Comparison of ENCODE assay signal across 18 cellular contexts in the genomic region with DNA sequence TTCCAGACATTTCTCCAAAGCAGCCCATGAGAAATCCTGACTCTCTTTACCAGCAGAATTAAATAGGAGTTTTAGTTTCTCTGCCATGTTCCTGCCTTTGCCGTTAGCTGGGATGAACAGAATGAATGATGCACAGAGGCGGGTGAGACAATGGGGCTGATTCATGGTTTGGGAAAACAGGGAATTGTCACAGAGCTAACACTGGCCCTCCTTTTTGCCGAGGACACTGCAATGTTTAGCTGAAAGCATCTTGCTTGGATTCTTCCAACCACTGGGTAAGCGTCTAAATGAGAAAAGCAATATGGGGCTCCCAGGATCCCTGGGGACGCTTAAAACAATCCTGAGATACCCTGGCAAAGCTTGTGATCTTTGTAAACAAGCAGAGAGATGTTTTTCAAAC. TPM values are rescaled to one million over a fixed set of nuclear protein-coding genes. Genes with fewer than 3 reads are reported as not detected.
A peak's percentile ranks its signal among the peaks of the same experiment; 100 is the strongest.
DNase-seq lines count a peak whose midpoint lies in the region; ATAC-seq and TF ChIP-seq lines count a peak whose summit lies in the region.
"Had no signal": no experiment of that assay in that cellular context is flagged by ENCODE, and none has a peak within 500 bp of the region (broad histone marks: within the 10 kb centered on the region; RNA-seq: fewer than 3 reads in every experiment).

No MANE protein-coding gene starts in this region.

- H3K27me3 ChIP-seq in H9 (ENCODE audit: insufficient read depth, low read length) (no peaks in the 10 kb centered on the region), iPS-18a (ENCODE audit: control insufficient read depth, insufficient read depth, low read length) (no peaks in the 10 kb centered on the region), osteoblast (ENCODE audit: insufficient read depth, low read length) (peaks cover 10% of the 10 kb centered on the region), aorta (ENCODE audit: control insufficient read depth in 1 of 2, insufficient read depth in 2 of 2, low read length in 1 of 2) (no peaks in the 10 kb centered on the region)
- H3K27me3 ChIP-seq: pancreas had no signal

- H4K8ac ChIP-seq in H9 (replicated peaks; ENCODE audit: insufficient read length, low read depth, low read length), result no peak overlapping the region

- H3K79me2 ChIP-seq in H9 (ENCODE audit: insufficient read depth, low read length), result no peaks in the 10 kb centered on the region
- H3K79me2 ChIP-seq in osteoblast (ENCODE audit: insufficient read depth, low read length), result no peaks in the 10 kb centered on the region

- no peak overlapping the region for H2BK15ac ChIP-seq in H9 (ENCODE audit: low read depth, low read length)

- H3K9me3 ChIP-seq in H9 (ENCODE audit: control insufficient read depth, low read depth, low read length) (no peaks in the 10 kb centered on the region), iPS-18a (ENCODE audit: control insufficient read depth, low read depth, low read length) (no peaks in the 10 kb centered on the region), osteoblast (ENCODE audit: low read depth, low read length) (no peaks in the 10 kb centered on the region), aorta (ENCODE audit: control insufficient read depth, low read length) (no peaks in the 10 kb centered on the region)
- H3K9me3 ChIP-seq: mucosa of descending colon, pancreas had no signal

- H3K4me3 ChIP-seq in iPS-18a (ENCODE audit: low read length), result peak overlapping the region; percentile 9
- no peak overlapping the region for H3K4me3 ChIP-seq in osteoblast (ENCODE audit: insufficient read depth, low read length)
- no peak overlapping the region for H3K4me3 ChIP-seq in aorta (ENCODE audit: low read length in 2 of 2)
- H3K4me3 ChIP-seq: coronary artery, mucosa of descending colon, pancreas, skin epidermis had no signal

- H3K4me1 ChIP-seq in H9 (ENCODE audit: insufficient read depth, low read length) (no peaks in the 10 kb centered on the region), iPS-18a (ENCODE audit: control insufficient read depth, low read depth, low read length) (peaks cover 13% of the 10 kb centered on the region), osteoblast (ENCODE audit: insufficient read depth, low read length) (no peaks in the 10 kb centered on the region), aorta (ENCODE audit: control insufficient read depth in 1 of 2, insufficient read depth in 2 of 2, low read length in 2 of 2) (no peaks in the 10 kb centered on the region)
- H3K4me1 ChIP-seq: pancreas had no signal

- no peaks in the 10 kb centered on the region for H3K36me3 Mint-ChIP-seq in H9 (ENCODE audit: insufficient read depth in 1 of 3, low read depth in 3 of 3)

- no peaks in the 10 kb centered on the region for H3K79me1 ChIP-seq in H9 (ENCODE audit: insufficient read depth, low read depth, low read length, poor library complexity, severe bottlenecking)

- H2BK20ac ChIP-seq in H9 (ENCODE audit: low read depth, low read length, poor library complexity, severe bottlenecking), result no peak overlapping the region

- no peak overlapping the region for H3K4me2 ChIP-seq in H9 (ENCODE audit: insufficient read depth, insufficient read length, low read length)
- no peak overlapping the region for H3K4me2 ChIP-seq in osteoblast (ENCODE audit: insufficient read depth, low read length)

- no peaks in the 10 kb centered on the region; a peak in 1 of 5 replicates for H3K9me3 Mint-ChIP-seq in H9
- H3K9me3 Mint-ChIP-seq: activated CD4-positive, alpha-beta T cell treated with anti-CD3 and anti-CD28 coated beads, Interleukin-2, amount 10 ng/mL, durations not matched to agents 7 days and 5 days had no signal

- no peak overlapping the region for H2BK5ac ChIP-seq in H9 (ENCODE audit: insufficient read length, low read length)

- H3K4me3 Mint-ChIP-seq in H9, result no peak overlapping the region
- H3K4me3 Mint-ChIP-seq: activated CD4-positive, alpha-beta T cell treated with anti-CD3 and anti-CD28 coated beads, Interleukin-2, amount 10 ng/mL, durations not matched to agents 7 days and 5 days had no signal

- H3K14ac ChIP-seq in H9 (ENCODE audit: insufficient read depth, low read length), result no peak overlapping the region

- DNase-seq in H9 (no peak), amygdala (lab: John Stamatoyannopoulos, UW) (peak in 51 of 56 donors; percentile 4 to 87 (median 49)), osteoblast (ENCODE audit: insufficient read length, low spot score, missing footprints) (no peak), GM03348 (ENCODE audit: low spot score) (no peak), NCI-H748 (lab: John Stamatoyannopoulos, UW; ENCODE audit: unreplicated experiment) (no peak), aorta (no peak)
- DNase-seq: activated CD4-positive, alpha-beta T cell treated with anti-CD3 and anti-CD28 coated beads, Interleukin-2, amount 10 ng/mL, durations not matched to agents 7 days and 5 days; activated naive CD4-positive, alpha-beta T cell; kidney; mucosa of descending colon; NCI-H2029; pancreas; stimulated activated CD4-positive, alpha-beta T cell treated with anti-CD3 and anti-CD28 coated beads, Interleukin-4, amount 100 ng/mL, for 4 hours; stimulated activated CD8-positive, alpha-beta memory T cell treated with anti-CD3 and anti-CD28 coated beads, Interleukin-4, amount 100 ng/mL, for 48 hours had no signal

- H3K4ac ChIP-seq in H9 (ENCODE audit: low read depth, low read length), result no peak overlapping the region

- H2AFZ ChIP-seq in H9 (ENCODE audit: low read length) (no peak overlapping the region), osteoblast (ENCODE audit: low read length) (peak overlapping the region; percentile 56)

- no peak for TF ChIP-seq CTCF in H9 (conservative IDR thresholded peaks at IDR 0.05)
- no peak for TF ChIP-seq CTCF in osteoblast (IDR thresholded peaks at IDR 0.05; ENCODE audit: extremely low read depth, low read depth, low read length)

- H3K23ac ChIP-seq in H9 (ENCODE audit: insufficient read length, low read depth, low read length), result no peak overlapping the region

- no peak overlapping the region for H3K56ac ChIP-seq in H9 (ENCODE audit: insufficient read length, low read depth, low read length)

- H2BK12ac ChIP-seq in H9 (ENCODE audit: insufficient read length, low read depth, low read length), result no peak overlapping the region

- no peak overlapping the region for H3K27ac ChIP-seq in H9 (ENCODE audit: insufficient read length, low read depth, low read length)
- no peak overlapping the region for H3K27ac ChIP-seq in iPS-18a (ENCODE audit: low read length)
- H3K27ac ChIP-seq in osteoblast (ENCODE audit: low read depth, low read length), result no peak overlapping the region
- no peak overlapping the region for H3K27ac ChIP-seq in aorta (ENCODE audit: low read depth in 1 of 2, low read length in 2 of 2)
- H3K27ac ChIP-seq: coronary artery, pancreas, skin epidermis had no signal

- H3K4me1 Mint-ChIP-seq in H9, result peaks cover 11 to 12% of the 10 kb centered on the region in 2 experiments
- H3K4me1 Mint-ChIP-seq: activated CD4-positive, alpha-beta T cell treated with anti-CD3 and anti-CD28 coated beads, Interleukin-2, amount 10 ng/mL, durations not matched to agents 7 days and 5 days had no signal

- no peaks in the 10 kb centered on the region for H3K23me2 ChIP-seq in H9 (ENCODE audit: insufficient read length, low read depth, low read length, poor library complexity, severe bottlenecking)

- H3K18ac ChIP-seq in H9 (ENCODE audit: insufficient read length, low read depth, low read length), result no peak overlapping the region

- H4K5ac ChIP-seq in H9 (ENCODE audit: insufficient read length, low read depth, low read length), result no peak overlapping the region

- H3K27ac Mint-ChIP-seq in H9, result peak overlapping the region; percentile 24 to 92 (median 80); a peak in 4 of 7 replicates
- H3K27ac Mint-ChIP-seq: activated CD4-positive, alpha-beta T cell treated with anti-CD3 and anti-CD28 coated beads, Interleukin-2, amount 10 ng/mL, durations not matched to agents 7 days and 5 days had no signal

- no peaks in the 10 kb centered on the region for H3K36me3 ChIP-seq in iPS-18a (ENCODE audit: control insufficient read depth, low read depth, low read length)
- H3K36me3 ChIP-seq in osteoblast (ENCODE audit: insufficient read depth, low read length), result no peaks in the 10 kb centered on the region
- H3K36me3 ChIP-seq in aorta (ENCODE audit: control insufficient read depth in 1 of 2, insufficient read depth in 2 of 2, low read length in 1 of 2), result no peaks in the 10 kb centered on the region
- H3K36me3 ChIP-seq: pancreas had no signal

- H2AK5ac ChIP-seq in H9 (ENCODE audit: insufficient read length, low read length), result no peak overlapping the region

- H3K27me3 Mint-ChIP-seq in H9 (ENCODE audit: low read depth), result peaks cover 1% of the 10 kb centered on the region

- H4K20me1 ChIP-seq in H9 (ENCODE audit: control insufficient read depth, insufficient read depth, insufficient read length) (no peaks in the 10 kb centered on the region), osteoblast (ENCODE audit: insufficient read depth, low read length) (no peaks in the 10 kb centered on the region)

- no peak overlapping the region for H3T11ph ChIP-seq in H9 (ENCODE audit: low read length)

- no peak for ATAC-seq in GM18861 (IDR thresholded peaks at IDR 0.05; ENCODE audit: unreplicated experiment)
- ATAC-seq in aorta (ENCODE audit: low FRiP score), result no peak
- ATAC-seq: mucosa of descending colon, pancreas had no signal

- intact Hi-C loops in aorta (cut with DNase I), result no loop called here

- WGBS in H9 (ENCODE audit: extremely low coverage, insufficient read length, low lambda C conversion rate), result no CpG with 5 or more reads among the region's 5 CpGs
- WGBS in aorta, 2 donors, result 34 to 35% methylated on average over 5 of the region's 5 CpGs

- no peak overlapping the region for H2BK120ac ChIP-seq in H9 (ENCODE audit: low read depth, low read length, poor library complexity, severe bottlenecking)

- H3K9ac ChIP-seq in H9 (ENCODE audit: extremely low read depth, insufficient read length, low read length) (no peak overlapping the region), iPS-18a (ENCODE audit: low read length) (no peak overlapping the region)

- H4K91ac ChIP-seq in H9 (ENCODE audit: insufficient read length, low read depth, low read length), result no peak overlapping the region

RNA-seq across cellular contexts. Expression of a gene that starts 12.8 kb away (rescaled TPM):
- total RNA-seq in H9 (2021) (130 and 134 TPM in 2 replicates), osteoblast (113 and 128 TPM in 2 replicates), aorta (100 to 1,000 TPM; 157 to 176 TPM)
- polyA plus RNA-seq in aorta, result 10 to 100 TPM; 47.0 to 66.0 TPM

Comparison
In these comparisons a context has a peak if more than half of its experiments do, and no peak if none do; other contexts are left out.
1. DNase-seq: peak in amygdala (51 of 56); none in H9 (single experiment), osteoblast (single experiment), GM03348 (single experiment), NCI-H748 (single experiment) and aorta (0 of 2).